10 cellular contexts compared by ENCODE assay signal in genomic region chr18:22378672-22379282, GRCh38. TPM values are rescaled to one million over a fixed set of nuclear protein-coding genes. Genes with fewer than 3 reads are reported as not detected.
DNase-seq lines count a peak whose midpoint lies in the region; ATAC-seq, FAIRE-seq and TF ChIP-seq lines count a peak whose summit lies in the region.
"Had no signal": no experiment of that assay in that cellular context is flagged by ENCODE, and none has a peak within 500 bp of the region (broad histone marks: within the 10 kb centered on the region; RNA-seq: fewer than 3 reads in every experiment).

No MANE protein-coding gene starts in this region.

- in situ Hi-C loops in GM13976 (cut with MboI; ENCODE audit: low sequenced_read_pairs, unreplicated experiment), result no loop called here

- no peak for FAIRE-seq in D721Med (lab: Jason Lieb, UNC)
- peak; percentile 81 for FAIRE-seq in keratinocyte (lab: Jason Lieb, UNC)

- H3K27me3 ChIP-seq in keratinocyte (ENCODE audit: control insufficient read depth, extremely low read depth, insufficient read depth, low read length), result no peaks in the 10 kb centered on the region

- no peak overlapping the region for H3K4me2 ChIP-seq in keratinocyte (ENCODE audit: control insufficient read depth, extremely low read depth, insufficient read depth, low read depth, low read length)

- no peaks in the 10 kb centered on the region for H3K36me3 Mint-ChIP-seq in activated CD8-positive, alpha-beta T cell treated with anti-CD3 and anti-CD28 coated beads, Interleukin-2, amount 10 ng/mL, durations not matched to agents 7 days and 5 days (ENCODE audit: low read depth)
- no peaks in the 10 kb centered on the region for H3K36me3 Mint-ChIP-seq in activated T-helper 2 cell treated with anti-CD3 and anti-CD28 coated beads, Interferon-gamma antibody, Interleukin-2, Interleukin-4, amounts not matched to agents 10 μg/mL and 5 μg/mL and 100 μg/mL, durations not matched to agents 14 hours and 24 hours and 36 hours (ENCODE audit: low read depth)
- H3K36me3 Mint-ChIP-seq: naive B cell had no signal

- no peak overlapping the region for H3K27ac ChIP-seq in keratinocyte (ENCODE audit: control insufficient read depth, insufficient read depth, low read length)
- H3K27ac ChIP-seq: SK-N-MC had no signal

- CTCF ChIA-PET in activated CD8-positive, alpha-beta T cell treated with anti-CD3 and anti-CD28 coated beads, Interleukin-2, amount 10 ng/mL, durations not matched to agents 7 days and 5 days (lab: Charles Lee), result interaction anchor here (0.7 kb wide), 1 partner anchor 45 kb away, joined by 3 read pairs; no protein-coding TSS in a partner anchor

- H3K9me1 ChIP-seq in keratinocyte (ENCODE audit: control insufficient read depth, extremely low read depth, insufficient read depth, low read length), result no peaks in the 10 kb centered on the region

- no peaks in the 10 kb centered on the region for H3K4me1 ChIP-seq in keratinocyte (ENCODE audit: control insufficient read depth, extremely low read depth, insufficient read depth, low read length)

- no peaks in the 10 kb centered on the region for H3K36me3 ChIP-seq in keratinocyte (ENCODE audit: control insufficient read depth in 2 of 2, extremely low read depth in 1 of 2, insufficient read depth in 2 of 2, low read length in 2 of 2)

- no peaks in the 10 kb centered on the region for H3K4me1 Mint-ChIP-seq in activated CD8-positive, alpha-beta T cell treated with anti-CD3 and anti-CD28 coated beads, Interleukin-2, amount 10 ng/mL, durations not matched to agents 7 days and 5 days (ENCODE audit: low read depth)
- H3K4me1 Mint-ChIP-seq in activated T-helper 2 cell treated with anti-CD3 and anti-CD28 coated beads, Interferon-gamma antibody, Interleukin-2, Interleukin-4, amounts not matched to agents 10 μg/mL and 5 μg/mL and 100 μg/mL, durations not matched to agents 14 hours and 24 hours and 36 hours (ENCODE audit: low read depth), result no peaks in the 10 kb centered on the region
- H3K4me1 Mint-ChIP-seq: naive B cell had no signal

- no peaks in the 10 kb centered on the region for H4K20me1 ChIP-seq in keratinocyte (ENCODE audit: control insufficient read depth, extremely low read depth, insufficient read depth, low read length)

- no peak overlapping the region for H3K27ac Mint-ChIP-seq in activated CD8-positive, alpha-beta T cell treated with anti-CD3 and anti-CD28 coated beads, Interleukin-2, amount 10 ng/mL, durations not matched to agents 7 days and 5 days
- no peak overlapping the region for H3K27ac Mint-ChIP-seq in activated T-helper 2 cell treated with anti-CD3 and anti-CD28 coated beads, Interferon-gamma antibody, Interleukin-2, Interleukin-4, amounts not matched to agents 10 μg/mL and 5 μg/mL and 100 μg/mL, durations not matched to agents 14 hours and 24 hours and 36 hours

- H3K4me3 Mint-ChIP-seq in activated CD8-positive, alpha-beta T cell treated with anti-CD3 and anti-CD28 coated beads, Interleukin-2, amount 10 ng/mL, durations not matched to agents 7 days and 5 days, result no peak overlapping the region
- H3K4me3 Mint-ChIP-seq in activated T-helper 2 cell treated with anti-CD3 and anti-CD28 coated beads, Interferon-gamma antibody, Interleukin-2, Interleukin-4, amounts not matched to agents 10 μg/mL and 5 μg/mL and 100 μg/mL, durations not matched to agents 14 hours and 24 hours and 36 hours (ENCODE audit: low read depth), result no peak overlapping the region
- H3K4me3 Mint-ChIP-seq: naive B cell had no signal

- no peak overlapping the region for H3K9ac ChIP-seq in keratinocyte (ENCODE audit: control insufficient read depth, extremely low read depth, insufficient read depth, low read length)

- no peak overlapping the region for H2AFZ ChIP-seq in keratinocyte (ENCODE audit: control insufficient read depth, low read length)

- peak; percentile 46 for TF ChIP-seq CTCF in D721Med (IDR thresholded peaks at IDR 0.05; ENCODE audit: insufficient read depth, missing control alignments)
- TF ChIP-seq CTCF in keratinocyte (optimal IDR thresholded peaks at IDR 0.05 in 1 of 3, IDR thresholded peaks at IDR 0.05 in 1 of 3, conservative IDR thresholded peaks at IDR 0.05 in 1 of 3; ENCODE audit: extremely low read depth in 1 of 3, insufficient read depth in 2 of 3, low read length in 3 of 3), result peak; percentile 72 to 79 (median 74)
- TF ChIP-seq CTCF in GM13976 (IDR thresholded peaks at IDR 0.05; ENCODE audit: borderline replicate concordance, control extremely low read depth, extremely low read depth, insufficient read depth, missing control alignments), result no peak

- ATAC-seq in activated CD8-positive, alpha-beta T cell treated with anti-CD3 and anti-CD28 coated beads, Interleukin-2, amount 10 ng/mL, durations not matched to agents 7 days and 5 days, result no peak
- no peak for ATAC-seq in GM21526 (IDR thresholded peaks at IDR 0.05; ENCODE audit: low FRiP score, unreplicated experiment)

- no peak overlapping the region for H3K4me3 ChIP-seq in keratinocyte (ENCODE audit: control insufficient read depth in 2 of 3, extremely low read depth in 1 of 3, insufficient read depth in 2 of 3, low read depth in 1 of 3, low read length in 3 of 3)
- H3K4me3 ChIP-seq: SK-N-MC had no signal

- dilution Hi-C loops in keratinocyte (cut with MboI; ENCODE audit: extremely low pct_ligation_motif_present, low sequenced_read_pairs), result no loop called here

- no peaks in the 10 kb centered on the region for H3K79me2 ChIP-seq in keratinocyte (ENCODE audit: control insufficient read depth, insufficient read depth, low read length)

- intact Hi-C loops in activated T-helper 2 cell treated with anti-CD3 and anti-CD28 coated beads, Interferon-gamma antibody, Interleukin-2, Interleukin-4, amounts not matched to agents 10 μg/mL and 5 μg/mL and 100 μg/mL, durations not matched to agents 14 hours and 24 hours and 36 hours (cut with micrococcal nuclease), result no loop called here

- DNase-seq in D721Med (ENCODE audit: insufficient read length, low spot score) (no peak), HuH-7 (ENCODE audit: low spot score) (peak; percentile 35), keratinocyte (ENCODE audit: low read depth, low spot score) (no peak), GM13976 (ENCODE audit: low spot score) (no peak), GF-D8 (lab: John Stamatoyannopoulos, UW) (no peak)
- DNase-seq in activated CD8-positive, alpha-beta T cell treated with anti-CD3 and anti-CD28 coated beads, Interleukin-2, amount 10 ng/mL, durations not matched to agents 7 days and 5 days, result peak; percentile 23
- no peak for DNase-seq in activated T-helper 2 cell treated with anti-CD3 and anti-CD28 coated beads, Interferon-gamma antibody, Interleukin-2, Interleukin-4, amounts not matched to agents 10 μg/mL and 5 μg/mL and 100 μg/mL, durations not matched to agents 14 hours and 24 hours and 36 hours (ENCODE audit: low spot score)
- DNase-seq: naive B cell had no signal

- H3K9me3 ChIP-seq in keratinocyte (ENCODE audit: control insufficient read depth, low read depth, low read length), result no peaks in the 10 kb centered on the region

- no peaks in the 10 kb centered on the region for H3K9me3 Mint-ChIP-seq in activated CD8-positive, alpha-beta T cell treated with anti-CD3 and anti-CD28 coated beads, Interleukin-2, amount 10 ng/mL, durations not matched to agents 7 days and 5 days (ENCODE audit: insufficient read depth)
- no peaks in the 10 kb centered on the region for H3K9me3 Mint-ChIP-seq in activated T-helper 2 cell treated with anti-CD3 and anti-CD28 coated beads, Interferon-gamma antibody, Interleukin-2, Interleukin-4, amounts not matched to agents 10 μg/mL and 5 μg/mL and 100 μg/mL, durations not matched to agents 14 hours and 24 hours and 36 hours

- POLR2A ChIA-PET in activated CD8-positive, alpha-beta T cell treated with anti-CD3 and anti-CD28 coated beads, Interleukin-2, amount 10 ng/mL, durations not matched to agents 7 days and 5 days (lab: Charles Lee), result no interaction called here

- peaks cover 2% of the 10 kb centered on the region for H3K27me3 Mint-ChIP-seq in activated CD8-positive, alpha-beta T cell treated with anti-CD3 and anti-CD28 coated beads, Interleukin-2, amount 10 ng/mL, durations not matched to agents 7 days and 5 days (ENCODE audit: low read depth)
- H3K27me3 Mint-ChIP-seq in activated T-helper 2 cell treated with anti-CD3 and anti-CD28 coated beads, Interferon-gamma antibody, Interleukin-2, Interleukin-4, amounts not matched to agents 10 μg/mL and 5 μg/mL and 100 μg/mL, durations not matched to agents 14 hours and 24 hours and 36 hours (ENCODE audit: low read depth), result no peaks in the 10 kb centered on the region

RNA-seq across cellular contexts. Expression of gene CTAGE1, which starts 38.9 kb away (rescaled TPM):
- not detected for total RNA-seq in activated CD8-positive, alpha-beta T cell treated with anti-CD3 and anti-CD28 coated beads, Interleukin-2, amount 10 ng/mL, durations not matched to agents 7 days and 5 days
- polyA plus RNA-seq in keratinocyte, result not detected in 3 replicates
- polyA plus RNA-seq in keratinocyte (2011; ENCODE audit: low read depth), result not detected
- polyA plus RNA-seq in keratinocyte (2011; cell fraction: cytosol; rRNA removed), result not detected in 2 replicates
- not detected in 2 replicates for polyA plus RNA-seq in keratinocyte (2011; cell fraction: nucleus; rRNA removed)
- polyA plus RNA-seq in keratinocyte (2012; ENCODE audit: low replicate concordance), result not detected in 2 replicates
- not detected in 3 replicates for polyA minus RNA-seq in keratinocyte
- not detected for polyA minus RNA-seq in keratinocyte (2011; cell fraction: cytosol; rRNA and poly(A)+ RNA removed)
- not detected in 2 replicates for polyA minus RNA-seq in keratinocyte (2011; cell fraction: nucleus; rRNA and poly(A)+ RNA removed)
- 0.07 TPM in 1 of 2 replicates, not detected in the other for total RNA-seq in activated T-helper 2 cell treated with anti-CD3 and anti-CD28 coated beads, Interferon-gamma antibody, Interleukin-2, Interleukin-4, amounts not matched to agents 10 μg/mL and 5 μg/mL and 100 μg/mL, durations not matched to agents 14 hours and 24 hours and 36 hours

Comparison
In these comparisons a context has a peak if more than half of its experiments do, and no peak if none do; other contexts are left out.
1. DNase-seq: peak in HuH-7 (single experiment) and activated CD8-positive, alpha-beta T cell treated with anti-CD3 and anti-CD28 coated beads, Interleukin-2, amount 10 ng/mL, durations not matched to agents 7 days and 5 days (single experiment); none in D721Med (single experiment), keratinocyte (single experiment), activated T-helper 2 cell treated with anti-CD3 and anti-CD28 coated beads, Interferon-gamma antibody, Interleukin-2, Interleukin-4, amounts not matched to agents 10 μg/mL and 5 μg/mL and 100 μg/mL, durations not matched to agents 14 hours and 24 hours and 36 hours (single experiment), GM13976 (single experiment) and GF-D8 (single experiment).